ENCODE assay signal across 2 cellular contexts in genomic region chr19:3699741-3700241, GRCh38.
TF ChIP-seq lines count a peak whose summit lies in the region.

No MANE protein-coding gene starts in this region.

TF ChIP-seq in HEK293, 187 proteins besides CTCF, POLR2A, EP300 and RAD21 (continued from another document):
- no peak for TF ChIP-seq REST (tag by site-specific recombination; IDR thresholded peaks at IDR 0.05)
- 0 out of 2 replicates have a peak, but pooled peaks have one; percentile 47 for TF ChIP-seq GLIS2 (tag by site-specific recombination; IDR thresholded peaks at IDR 0.05)
- TF ChIP-seq ZBTB44 (tag by site-specific recombination; IDR thresholded peaks at IDR 0.05): no peak
- TF ChIP-seq ZBTB10 (tag by site-specific recombination; IDR thresholded peaks at IDR 0.05): peak; percentile 39; the same call in 1 of the 2 replicates
- TF ChIP-seq ZNF548 (tag by site-specific recombination; IDR thresholded peaks at IDR 0.05): no peak
- TF ChIP-seq ZFHX2 (tag by site-specific recombination; conservative IDR thresholded peaks at IDR 0.05): peak; percentile 60
- TF ChIP-seq ZBTB7A (tag by site-specific recombination; IDR thresholded peaks at IDR 0.05; ENCODE audit: low read depth): no peak
- no peak for TF ChIP-seq ZNF155 (tag by site-specific recombination; IDR thresholded peaks at IDR 0.05)
- peak; percentile 28; the same call in 1 of the 2 replicates for TF ChIP-seq BCL11B (tag by site-specific recombination; IDR thresholded peaks at IDR 0.05; ENCODE audit: low read depth)
- peak; percentile 43 for TF ChIP-seq ZIC2 (tag by site-specific recombination; IDR thresholded peaks at IDR 0.05)
- TF ChIP-seq ZNF488 (tag by site-specific recombination; IDR thresholded peaks at IDR 0.05): no peak

TF ChIP-seq in SK-N-SH, 30 proteins besides CTCF, POLR2A, EP300 and RAD21 (continued from another document):
- TF ChIP-seq TAF1 (IDR thresholded peaks at IDR 0.05; ENCODE audit: borderline replicate concordance, low read depth, low read length): no peak
- TF ChIP-seq NRF1 (IDR thresholded peaks at IDR 0.05; ENCODE audit: low read depth, low read length): no peak
- TF ChIP-seq MXI1 (IDR thresholded peaks at IDR 0.05; ENCODE audit: low read depth, low read length): no peak
- no peak for TF ChIP-seq RFX5 (IDR thresholded peaks at IDR 0.05; ENCODE audit: low read length)
- TF ChIP-seq ELF1 (IDR thresholded peaks at IDR 0.05): no peak
- TF ChIP-seq SMC3 (IDR thresholded peaks at IDR 0.05; ENCODE audit: low read depth, low read length): no peak
